ENCODE assay signal across 2 cellular contexts in genomic region chr1:115179397-115179835, GRCh38.
TF ChIP-seq lines count a peak whose summit lies in the region.

No MANE protein-coding gene starts in this region.

TF ChIP-seq in IMR-90, 13 proteins besides CTCF, POLR2A, EP300 and RAD21:
- TF ChIP-seq MAZ (IDR thresholded peaks at IDR 0.05; ENCODE audit: borderline replicate concordance, low read depth, low read length), result no peak; the same call in 1 of the 2 replicates
- peak; percentile 76 for TF ChIP-seq NFE2L2 (IDR thresholded peaks at IDR 0.05; ENCODE audit: low read depth, low read length)
- TF ChIP-seq RFX5 (IDR thresholded peaks at IDR 0.05; ENCODE audit: low read depth, low read length), result no peak
- peak; percentile 26; the same call in 1 of the 2 replicates for TF ChIP-seq USF2 (IDR thresholded peaks at IDR 0.05; ENCODE audit: low read depth, low read length)
- TF ChIP-seq RCOR1 (IDR thresholded peaks at IDR 0.05; ENCODE audit: insufficient replicate concordance, low read length), result peak; percentile 32
- peak; percentile 99 for TF ChIP-seq FOS (IDR thresholded peaks at IDR 0.05; ENCODE audit: low read depth, low read length)
- TF ChIP-seq CEBPB (IDR thresholded peaks at IDR 0.05; ENCODE audit: low read depth, low read length), result peak; percentile 72; the same call in 1 of the 2 replicates
- TF ChIP-seq MAFK (IDR thresholded peaks at IDR 0.05; ENCODE audit: low read depth, low read length), result peak; percentile 98
- peak; percentile 100 for TF ChIP-seq BHLHE40 (IDR thresholded peaks at IDR 0.05; ENCODE audit: low read depth, low read length)
- no peak for TF ChIP-seq ELK1 (IDR thresholded peaks at IDR 0.05; ENCODE audit: borderline replicate concordance, low read depth, low read length)
- TF ChIP-seq MXI1 (IDR thresholded peaks at IDR 0.05; ENCODE audit: borderline replicate concordance, low read depth, low read length), result no peak
- no peak for TF ChIP-seq SMC3 (IDR thresholded peaks at IDR 0.05; ENCODE audit: low read depth, low read length)
- TF ChIP-seq CHD1 (IDR thresholded peaks at IDR 0.05; ENCODE audit: low read depth, low read length), result no peak

TF ChIP-seq in HepG2, 621 proteins besides CTCF, POLR2A, EP300 and RAD21:
- no peak for TF ChIP-seq YEATS4 (CRISPR knock-in tag; IDR thresholded peaks at IDR 0.05; ENCODE audit: borderline replicate concordance)
- TF ChIP-seq FOSL2 (CRISPR knock-in tag; IDR thresholded peaks at IDR 0.05), result peak; percentile 77
- TF ChIP-seq BHLHE40 (IDR thresholded peaks at IDR 0.05; ENCODE audit: low read length), result peak; percentile 76
- TF ChIP-seq MAFF (IDR thresholded peaks at IDR 0.05; ENCODE audit: low read depth, low read length), result peak; percentile 87
- peak; percentile 88 to 90 for TF ChIP-seq MAFK (conservative IDR thresholded peaks at IDR 0.05 in 1 of 2, IDR thresholded peaks at IDR 0.05 in 1 of 2; ENCODE audit: low read length in 2 of 2)
- no peak for TF ChIP-seq TAF15 (IDR thresholded peaks at IDR 0.05; ENCODE audit: low read depth, low read length, poor library complexity, severe bottlenecking)
- no peak for TF ChIP-seq ZFAT (CRISPR knock-in tag; conservative IDR thresholded peaks at IDR 0.05)
